ENCODE assay signal across 1 cellular context in the genomic region with DNA sequence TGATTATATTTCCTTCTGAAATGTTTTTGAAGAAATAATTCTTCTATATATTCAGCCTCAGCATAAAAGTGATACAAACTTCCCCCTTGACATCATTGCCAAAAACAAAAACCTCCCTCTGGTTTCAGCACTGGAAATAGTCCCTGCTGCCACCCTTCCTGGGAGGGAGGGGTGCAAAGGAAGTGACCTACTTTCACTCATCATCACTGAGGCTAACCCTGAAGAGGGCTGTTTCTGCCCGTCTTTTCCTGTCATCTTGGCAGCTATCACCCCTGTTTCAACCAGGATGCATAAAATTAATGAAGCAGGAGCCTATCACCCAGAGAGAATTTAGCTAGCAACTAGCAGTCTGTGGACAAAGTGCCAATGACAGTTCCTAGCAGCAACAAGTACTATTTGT.
TF ChIP-seq lines count a peak whose summit lies in the region.

No MANE protein-coding gene starts in this region.

TF ChIP-seq in GM23338, 12 proteins besides CTCF, POLR2A, EP300 and RAD21 (continued from another document):
- no peak for TF ChIP-seq REST (IDR thresholded peaks at IDR 0.05; ENCODE audit: unreplicated experiment)
- TF ChIP-seq ZNF331 (CRISPR knock-in tag; IDR thresholded peaks at IDR 0.05; ENCODE audit: low read depth), result no peak
- no peak for TF ChIP-seq POLR2AphosphoS5 (IDR thresholded peaks at IDR 0.05; ENCODE audit: low read depth)
- no peak for TF ChIP-seq STAT1 (IDR thresholded peaks at IDR 0.05; ENCODE audit: unreplicated experiment)
- no peak for TF ChIP-seq NANOG (IDR thresholded peaks at IDR 0.05; ENCODE audit: borderline replicate concordance)
- no peak for TF ChIP-seq ZNF114 (CRISPR knock-in tag; IDR thresholded peaks at IDR 0.05)
- TF ChIP-seq JUNB (IDR thresholded peaks at IDR 0.05; ENCODE audit: unreplicated experiment), result no peak
